Comparison of ENCODE assay signal across 12 cellular contexts in the genomic region with DNA sequence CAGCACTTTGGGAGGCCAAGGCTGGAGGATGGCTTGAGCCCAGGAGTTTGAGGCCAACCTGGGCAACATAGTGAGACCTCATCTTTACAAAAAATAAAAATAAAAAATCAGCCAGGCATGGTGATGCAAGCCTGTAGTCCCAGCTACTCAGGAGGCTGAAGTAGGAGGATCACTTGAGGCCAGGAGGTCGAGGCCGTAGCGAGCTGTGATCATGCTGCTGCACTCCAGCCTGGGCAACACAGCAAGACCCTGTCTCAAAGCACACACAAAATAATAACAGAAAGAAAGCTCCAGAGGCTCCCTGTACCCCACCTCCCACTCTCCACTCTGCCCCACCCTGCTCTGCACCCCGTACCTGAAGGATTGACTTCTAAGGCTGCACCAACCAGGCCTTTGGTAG. TPM values are rescaled to one million over a fixed set of nuclear protein-coding genes. Genes with fewer than 3 reads are reported as not detected.
DNase-seq lines count a peak whose midpoint lies in the region; ATAC-seq, FAIRE-seq and TF ChIP-seq lines count a peak whose summit lies in the region.
"Not testable (repeated sequence)": the region's sequence is repeated elsewhere in the genome, so short reads cannot be mapped to it uniquely, and the experiment has no call there.
"Had no signal": no experiment of that assay in that cellular context is flagged by ENCODE, and none has a peak within 500 bp of the region (broad histone marks: within the 10 kb centered on the region; RNA-seq: fewer than 3 reads in every experiment).

No MANE protein-coding gene starts in this region.

- H3K9me2 ChIP-seq in hepatocyte (replicated peaks; ENCODE audit: insufficient read depth): not testable (repeated sequence)

- H2AFZ ChIP-seq in H9 (ENCODE audit: low read length); K562 (ENCODE audit: low read depth, low read length); hepatocyte; neural progenitor cell (replicated peaks); trophoblast cell (ENCODE audit: insufficient read depth, low read length, poor library complexity): not testable (repeated sequence)

- H4K91ac ChIP-seq in H9 (ENCODE audit: insufficient read length, low read depth, low read length): not testable (repeated sequence)
- H4K91ac ChIP-seq in trophoblast cell (ENCODE audit: low read depth, low read length): peak overlapping the region; percentile 78

- H3K14ac ChIP-seq in H9 (ENCODE audit: insufficient read depth, low read length): not testable (repeated sequence)
- peak overlapping the region; percentile 51 for H3K14ac ChIP-seq in trophoblast cell (ENCODE audit: low read length)

- TF ChIP-seq RAD21 in K562 (CRISPR knock-in tag; conservative IDR thresholded peaks at IDR 0.05 in 1 of 2, IDR thresholded peaks at IDR 0.05 in 1 of 2): not testable (repeated sequence)

- H4K5ac ChIP-seq in H9 (ENCODE audit: insufficient read length, low read depth, low read length): not testable (repeated sequence)

- WGBS in H9 (ENCODE audit: extremely low coverage, insufficient read length, low lambda C conversion rate): no CpG with 5 or more reads among the region's 4 CpGs
- 0% methylated on average over 4 of the region's 4 CpGs for WGBS in K562 (ENCODE audit: insufficient coverage, low coverage, missing lambda C conversion rate)
- 98% methylated on average over 4 of the region's 4 CpGs for WGBS in hepatocyte (ENCODE audit: low lambda C conversion rate, missing lambda C conversion rate)
- no CpG with 5 or more reads among the region's 4 CpGs for WGBS in trophoblast cell (ENCODE audit: extremely low coverage, insufficient coverage, insufficient read length)

- not testable (repeated sequence) for H2BK15ac ChIP-seq in H9 (ENCODE audit: low read depth, low read length)

- not testable (repeated sequence) for H3K27ac Mint-ChIP-seq in H9
- peak overlapping the region; percentile 82 for H3K27ac Mint-ChIP-seq in neural progenitor cell

- H3K4me1 Mint-ChIP-seq in H9 (peaks cover 81 to 85% of the 10 kb centered on the region in 2 experiments), neural progenitor cell (peaks cover 89% of the 10 kb centered on the region)

- not testable (repeated sequence) for H3K9me3 Mint-ChIP-seq in H9, neural progenitor cell

- H3K27me3 Mint-ChIP-seq in H9 (ENCODE audit: low read depth) (peaks cover 91% of the 10 kb centered on the region), neural progenitor cell (ENCODE audit: insufficient read depth, low read depth) (peaks cover 17% of the 10 kb centered on the region)

- not testable (repeated sequence) for H3K4ac ChIP-seq in H9 (ENCODE audit: low read depth, low read length); trophoblast cell (ENCODE audit: low read depth, low read length)

- DNase-seq in H9; NT2/D1 (ENCODE audit: low read depth, low spot score); K562 (ENCODE audit: extremely low read depth in 1 of 4, low spot score in 3 of 4); hepatocyte (ENCODE audit: low spot score); neural progenitor cell (ENCODE audit: low spot score); trophoblast cell: not testable (repeated sequence)

- H3K18ac ChIP-seq in H9 (ENCODE audit: insufficient read length, low read depth, low read length): not testable (repeated sequence)
- H3K18ac ChIP-seq in trophoblast cell (ENCODE audit: low read length): peak overlapping the region; percentile 77

- H3F3A ChIP-seq in neural progenitor cell (ENCODE audit: low read depth): not testable (repeated sequence)

- not testable (repeated sequence) for H3K79me2 ChIP-seq in H9 (ENCODE audit: insufficient read depth, low read length); K562 (ENCODE audit: control insufficient read depth, insufficient read depth, low read length); hepatocyte; neural progenitor cell (ENCODE audit: low read depth); trophoblast cell (ENCODE audit: control insufficient read depth, insufficient read depth, low read length, poor library complexity)

- intact Hi-C loops in K562 (cut with micrococcal nuclease): not testable (repeated sequence)

- not testable (repeated sequence) for H4K8ac ChIP-seq in H9 (replicated peaks; ENCODE audit: insufficient read length, low read depth, low read length); trophoblast cell (ENCODE audit: low read depth, low read length)

- not testable (repeated sequence) for H2BK5ac ChIP-seq in H9 (ENCODE audit: insufficient read length, low read length)
- peak overlapping the region; percentile 17 for H2BK5ac ChIP-seq in trophoblast cell (ENCODE audit: low read depth, low read length, poor library complexity)

- not testable (repeated sequence) for H3K9ac ChIP-seq in H9 (ENCODE audit: extremely low read depth, insufficient read length, low read length); K562 (ENCODE audit: insufficient read depth in 1 of 2, low read depth in 2 of 2, low read length in 2 of 2); neural progenitor cell; trophoblast cell (ENCODE audit: low read length)
- H3K9ac ChIP-seq in NT2/D1 (ENCODE audit: insufficient read length, low read depth): peak overlapping the region; percentile 36

- H3K23me2 ChIP-seq in H9 (ENCODE audit: insufficient read length, low read depth, low read length, poor library complexity, severe bottlenecking): not testable (repeated sequence)

- in situ Hi-C loops in K562 (cut with MboI): not testable (repeated sequence)

- H2BK20ac ChIP-seq in H9 (ENCODE audit: low read depth, low read length, poor library complexity, severe bottlenecking): not testable (repeated sequence)

- H3K4me2 ChIP-seq in H9 (ENCODE audit: insufficient read depth, insufficient read length, low read length) (peak overlapping the region; percentile 58), hepatocyte (peak overlapping the region; percentile 54)
- not testable (repeated sequence) for H3K4me2 ChIP-seq in K562 (ENCODE audit: insufficient read depth, low read length); neural progenitor cell; trophoblast cell (ENCODE audit: low read length)

- CTCF ChIA-PET in K562 (lab: Yijun Ruan, JAX; ENCODE audit: low intra/inter-chr PET ratio): not testable (repeated sequence)

- H3K4me3 Mint-ChIP-seq in H9, neural progenitor cell: not testable (repeated sequence)

- not testable (repeated sequence) for H3K27ac ChIP-seq in H9 (ENCODE audit: insufficient read length, low read depth, low read length); K562 (ENCODE audit: extremely low read depth, low read depth, low read length); neural progenitor cell; trophoblast cell (ENCODE audit: low read depth, low read length)
- H3K27ac ChIP-seq in hepatocyte: peak overlapping the region; percentile 92

- H3K4me1 ChIP-seq in H9 (ENCODE audit: insufficient read depth, low read length) (peaks cover 21% of the 10 kb centered on the region; the same call in 1 of the 2 replicates), NT2/D1 (ENCODE audit: insufficient read depth, insufficient read length) (peaks cover 63% of the 10 kb centered on the region), hepatocyte (ENCODE audit: insufficient read depth) (peaks cover 42% of the 10 kb centered on the region), neural progenitor cell (peaks cover 44% of the 10 kb centered on the region), trophoblast cell (ENCODE audit: control insufficient read depth in 1 of 2, insufficient read depth in 2 of 2, low read length in 2 of 2) (peaks cover 65 to 66% of the 10 kb centered on the region in 2 experiments)
- H3K4me1 ChIP-seq in K562 (replicated peaks in 1 of 2; ENCODE audit: control insufficient read depth in 2 of 2, insufficient read depth in 2 of 2, low read length in 2 of 2): not testable (repeated sequence)

- not testable (repeated sequence) for H4K20me1 ChIP-seq in H9 (ENCODE audit: control insufficient read depth, insufficient read depth, insufficient read length); hepatocyte (ENCODE audit: insufficient read depth, poor library complexity, severe bottlenecking); neural progenitor cell (ENCODE audit: low read depth)
- peaks cover 17% of the 10 kb centered on the region for H4K20me1 ChIP-seq in K562 (replicated peaks; ENCODE audit: control insufficient read depth, insufficient read depth, low read length)

- H3K36me3 Mint-ChIP-seq in H9 (ENCODE audit: insufficient read depth in 1 of 3, low read depth in 3 of 3); neural progenitor cell: not testable (repeated sequence)

- BruUV-seq in K562 (replicated peaks; lab: Mats Ljungman, UMichigan): not testable (repeated sequence)

- not testable (repeated sequence) for TF ChIP-seq EP300 in K562 (IDR thresholded peaks at IDR 0.05; ENCODE audit: low read length)

- not testable (repeated sequence) for H2BK12ac ChIP-seq in H9 (ENCODE audit: insufficient read length, low read depth, low read length)
- peak overlapping the region; percentile 88 for H2BK12ac ChIP-seq in trophoblast cell (ENCODE audit: low read length)

- not testable (repeated sequence) for H2BK120ac ChIP-seq in H9 (ENCODE audit: low read depth, low read length, poor library complexity, severe bottlenecking)
- H2BK120ac ChIP-seq in trophoblast cell (ENCODE audit: insufficient read depth, low read length, poor library complexity): peak overlapping the region; percentile 50

- not testable (repeated sequence) for H3K4me3 ChIP-seq in NT2/D1 (ENCODE audit: insufficient read length, low read depth); K562; hepatocyte; neural progenitor cell; trophoblast cell (ENCODE audit: low read depth, low read length)

- not testable (repeated sequence) for H3K36me3 ChIP-seq in NT2/D1 (ENCODE audit: insufficient read depth, insufficient read length, low read length); K562 (ENCODE audit: control insufficient read depth, insufficient read depth, low read length); hepatocyte (replicated peaks; ENCODE audit: insufficient read depth, low read depth); neural progenitor cell; trophoblast cell (ENCODE audit: control insufficient read depth in 1 of 2, insufficient read depth in 2 of 2, low read length in 2 of 2)

- H3K27me3 ChIP-seq in H9 (ENCODE audit: insufficient read depth, low read length) (peaks cover 15% of the 10 kb centered on the region; the same call in 1 of the 2 replicates), NT2/D1 (ENCODE audit: insufficient read depth, insufficient read length) (peaks cover 78% of the 10 kb centered on the region), K562 (ENCODE audit: control insufficient read depth in 2 of 2, insufficient read depth in 2 of 2, low read length in 2 of 2) (peaks cover 56 to 97% of the 10 kb centered on the region in 2 experiments)
- H3K27me3 ChIP-seq in hepatocyte; neural progenitor cell; trophoblast cell (ENCODE audit: insufficient read depth, low read length): not testable (repeated sequence)

- not testable (repeated sequence) for H3K79me1 ChIP-seq in H9 (ENCODE audit: insufficient read depth, low read depth, low read length, poor library complexity, severe bottlenecking)
- H3K79me1 ChIP-seq in trophoblast cell (ENCODE audit: low read length): peaks cover 64% of the 10 kb centered on the region

- TF ChIP-seq POLR2A in K562 (conservative IDR thresholded peaks at IDR 0.05): not testable (repeated sequence)

- not testable (repeated sequence) for H3K56ac ChIP-seq in H9 (ENCODE audit: insufficient read length, low read depth, low read length)

- not testable (repeated sequence) for FAIRE-seq in K562 (lab: Jason Lieb, UNC)

- not testable (repeated sequence) for H3K23ac ChIP-seq in H9 (ENCODE audit: insufficient read length, low read depth, low read length); trophoblast cell (ENCODE audit: low read length)

- POLR2A ChIA-PET in K562 (lab: Yijun Ruan, JAX): interaction anchor here (0.9 to 1.3 kb wide), 2 partner anchors 9 to 31 kb away, joined by 3 read pairs; no protein-coding TSS in a partner anchor

- H4K12ac ChIP-seq in trophoblast cell (ENCODE audit: low read depth, low read length): not testable (repeated sequence)

- not testable (repeated sequence) for H3K9me3 ChIP-seq in H9 (ENCODE audit: control insufficient read depth, low read depth, low read length); NT2/D1 (ENCODE audit: insufficient read depth, low read length); K562 (replicated peaks; ENCODE audit: control insufficient read depth, insufficient read depth, low read depth, low read length); hepatocyte (ENCODE audit: low read depth); neural progenitor cell (ENCODE audit: low read depth); trophoblast cell (ENCODE audit: insufficient read depth, low read depth, low read length)

- not testable (repeated sequence) for H2AK5ac ChIP-seq in H9 (ENCODE audit: insufficient read length, low read length)
- peak overlapping the region; percentile 75 for H2AK5ac ChIP-seq in trophoblast cell (ENCODE audit: low read length)

- not testable (repeated sequence) for ATAC-seq in K562

- not testable (repeated sequence) for TF ChIP-seq CTCF in H9 (conservative IDR thresholded peaks at IDR 0.05); K562 (IDR thresholded peaks at IDR 0.05 in 2 of 3, conservative IDR thresholded peaks at IDR 0.05 in 1 of 3; ENCODE audit: insufficient read depth in 2 of 3, low read depth in 1 of 3, low read length in 3 of 3); hepatocyte (IDR thresholded peaks at IDR 0.05; ENCODE audit: poor library complexity); neural progenitor cell (IDR thresholded peaks at IDR 0.05)

- not testable (repeated sequence) for H3K9me1 ChIP-seq in K562 (ENCODE audit: control insufficient read depth, insufficient read depth, low read length)

- H3T11ph ChIP-seq in H9 (ENCODE audit: low read length): not testable (repeated sequence)

RNA-seq across cellular contexts. Expression of a gene that starts 24.2 kb away (rescaled TPM):
- total RNA-seq in H9 (2021) (0.68 and 1.1 TPM in 2 replicates), K562 (2014; rRNA removed) (not detected in 2 replicates), K562 (2014; rRNA removed; fragmentation: Illumina TruSeq; extraction: Trizol) (not detected in 2 replicates), K562 (2015; rRNA removed; fragmentation: Illumina TruSeq; extraction: Trizol) (not detected in 2 replicates), K562 (2021) (not detected in 2 replicates), hepatocyte (not detected in 2 replicates), neural progenitor cell (ENCODE audit: low replicate concordance) (0.50 TPM in 1 of 2 replicates, not detected in the other)
- total RNA-seq in K562 (2011; cell fraction: chromatin; rRNA removed; ENCODE audit: low replicate concordance): not detected in 2 replicates
- not detected in 2 replicates for total RNA-seq in K562 (2011; cell fraction: nucleolus; rRNA removed)
- not detected in 2 replicates for total RNA-seq in K562 (2011; cell fraction: nucleoplasm; rRNA removed)
- polyA plus RNA-seq in K562 (2011; rRNA removed) (not detected in 2 replicates), K562 (2014; fragmentation: Illumina TruSeq; extraction: Trizol) (not detected in 2 replicates), K562 (2014; fragmentation: Nextera tagmentation; extraction: Ambion mirVana) (not detected), K562 (2014; rRNA removed) (not detected in 2 replicates), hepatocyte (0.28 TPM in 1 of 2 replicates, not detected in the other)
- polyA plus RNA-seq in K562 (2011; cell fraction: cytosol; rRNA removed): not detected in 2 replicates
- not detected in 2 replicates for polyA plus RNA-seq in K562 (2011; cell fraction: nucleus; rRNA removed)
- not detected in 2 replicates for polyA plus RNA-seq in K562 (2012)
- not detected in 2 replicates for polyA minus RNA-seq in K562 (2011; rRNA and poly(A)+ RNA removed)
- polyA minus RNA-seq in K562 (2011; cell fraction: cytosol; rRNA and poly(A)+ RNA removed): not detected in 2 replicates
- polyA minus RNA-seq in K562 (2011; cell fraction: nucleus; rRNA and poly(A)+ RNA removed): not detected in 2 replicates
- polyA plus RNA-seq in trophoblast cell (2013): 0.47 TPM in 2 replicates
- total RNA-seq: CD4-positive, alpha-beta T cell; CD8-positive, alpha-beta memory T cell; GM12878; GM23248 had no signal
- polyA plus RNA-seq: A549; CD14-positive monocyte; CD8-positive, alpha-beta memory T cell; GM12878; GM23248 had no signal

RNA-seq across cellular contexts. Expression of a gene that starts 42.5 kb away (rescaled TPM):
- total RNA-seq in H9 (2021) (0.07 and 0.09 TPM in 2 replicates), K562 (2014; rRNA removed) (not detected in 2 replicates), K562 (2014; rRNA removed; fragmentation: Illumina TruSeq; extraction: Trizol) (not detected in 2 replicates), K562 (2015; rRNA removed; fragmentation: Illumina TruSeq; extraction: Trizol) (not detected in 2 replicates), K562 (2021) (0.02 and 0.04 TPM in 2 replicates), hepatocyte (0.83 and 0.84 TPM in 2 replicates), neural progenitor cell (ENCODE audit: low replicate concordance) (0.26 and 0.34 TPM in 2 replicates)
- total RNA-seq in K562 (2011; cell fraction: chromatin; rRNA removed; ENCODE audit: low replicate concordance): not detected in 2 replicates
- not detected in 2 replicates for total RNA-seq in K562 (2011; cell fraction: nucleolus; rRNA removed)
- total RNA-seq in K562 (2011; cell fraction: nucleoplasm; rRNA removed): not detected in 2 replicates
- polyA plus RNA-seq in K562 (2011; rRNA removed) (not detected in 2 replicates), K562 (2014; fragmentation: Illumina TruSeq; extraction: Trizol) (not detected in 2 replicates), K562 (2014; fragmentation: Nextera tagmentation; extraction: Ambion mirVana) (not detected), K562 (2014; rRNA removed) (not detected in 2 replicates), hepatocyte (8.7 and 10.8 TPM in 2 replicates)
- not detected in 2 replicates for polyA plus RNA-seq in K562 (2011; cell fraction: cytosol; rRNA removed)
- not detected in 2 replicates for polyA plus RNA-seq in K562 (2011; cell fraction: nucleus; rRNA removed)
- polyA plus RNA-seq in K562 (2012): not detected in 2 replicates
- not detected in 2 replicates for polyA minus RNA-seq in K562 (2011; rRNA and poly(A)+ RNA removed)
- not detected in 2 replicates for polyA minus RNA-seq in K562 (2011; cell fraction: cytosol; rRNA and poly(A)+ RNA removed)
- not detected in 2 replicates for polyA minus RNA-seq in K562 (2011; cell fraction: nucleus; rRNA and poly(A)+ RNA removed)
- polyA plus RNA-seq in trophoblast cell (2013): 2.3 and 2.4 TPM in 2 replicates
- total RNA-seq: CD4-positive, alpha-beta T cell; CD8-positive, alpha-beta memory T cell had no signal
- polyA plus RNA-seq: A549; CD14-positive monocyte; CD8-positive, alpha-beta memory T cell had no signal
